Comparison of ENCODE assay signal across 8 cellular contexts in the genomic region with DNA sequence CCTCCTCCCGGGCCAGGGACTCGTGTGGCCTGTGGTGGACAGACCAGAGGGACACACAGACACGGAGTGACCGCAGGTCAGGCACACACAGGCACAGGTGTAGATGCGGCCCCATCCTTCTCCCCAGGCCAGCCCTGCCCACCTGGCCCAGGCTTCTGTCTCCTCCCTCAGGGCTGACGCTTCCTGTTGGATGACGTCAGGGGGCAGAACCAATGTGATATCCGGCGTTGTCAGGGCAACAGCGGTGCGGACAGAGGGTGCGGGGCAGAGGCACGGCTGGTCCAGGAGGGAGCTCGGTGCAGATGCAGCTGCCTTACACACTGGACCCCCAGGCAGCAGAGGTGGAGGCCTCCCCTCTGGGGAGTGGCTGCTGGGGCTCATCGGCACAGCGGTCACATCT. TPM values are rescaled to one million over a fixed set of nuclear protein-coding genes. Genes with fewer than 3 reads are reported as not detected.
DNase-seq lines count a peak whose midpoint lies in the region; ATAC-seq and TF ChIP-seq lines count a peak whose summit lies in the region.

No MANE protein-coding gene starts in this region.

- peak overlapping the region; percentile 62 for H3K27ac Mint-ChIP-seq in type B pancreatic cell

- peaks cover 18% of the 10 kb centered on the region for H3K36me3 ChIP-seq in effector memory CD4-positive, alpha-beta T cell (ENCODE audit: control insufficient read depth, insufficient read depth, low read length)

- H3K4me3 ChIP-seq in effector memory CD4-positive, alpha-beta T cell (ENCODE audit: insufficient read depth, low read depth, low read length, poor library complexity, severe bottlenecking), result no peak overlapping the region

- DNase-seq in AG08395 (ENCODE audit: low spot score), result peak; percentile 38
- peak; percentile 75 for DNase-seq in GM20000 (ENCODE audit: low spot score)
- peak; percentile 86 for DNase-seq in SK-N-DZ (ENCODE audit: low spot score)
- peak; percentile 49 to 73 (median 54) for DNase-seq in effector memory CD4-positive, alpha-beta T cell
- DNase-seq in type B pancreatic cell (ENCODE audit: extremely low spot score, unreplicated experiment), result no peak
- no peak for DNase-seq in middle frontal gyrus (ENCODE audit: extremely low spot score, low spot score)
- no peak for DNase-seq in GM19240 (ENCODE audit: insufficient read length, low spot score)

- H3K27me3 ChIP-seq in effector memory CD4-positive, alpha-beta T cell (replicated peaks; ENCODE audit: control insufficient read depth, insufficient read depth, low read length, poor library complexity, severe bottlenecking), result no peaks in the 10 kb centered on the region

- H3K4me1 Mint-ChIP-seq in type B pancreatic cell (ENCODE audit: unreplicated experiment), result peaks cover 4% of the 10 kb centered on the region

- ATAC-seq in GM21619 (IDR thresholded peaks at IDR 0.05; ENCODE audit: unreplicated experiment), result no peak

- no peaks in the 10 kb centered on the region for H3K27me3 Mint-ChIP-seq in type B pancreatic cell

- H3K36me3 Mint-ChIP-seq in type B pancreatic cell, result no peaks in the 10 kb centered on the region

- H3K9me3 ChIP-seq in effector memory CD4-positive, alpha-beta T cell (ENCODE audit: control insufficient read depth, low read length), result no peaks in the 10 kb centered on the region

- no peak for TF ChIP-seq CTCF in GM20000 (IDR thresholded peaks at IDR 0.05; ENCODE audit: extremely low read depth, missing control alignments)
- TF ChIP-seq CTCF in type B pancreatic cell (conservative IDR thresholded peaks at IDR 0.05), result no peak

- no peak overlapping the region for H3K27ac ChIP-seq in effector memory CD4-positive, alpha-beta T cell (ENCODE audit: insufficient read depth, low read length, poor library complexity, severe bottlenecking)

- H3K4me3 Mint-ChIP-seq in type B pancreatic cell, result peak overlapping the region; percentile 71

- H3K9me3 Mint-ChIP-seq in type B pancreatic cell, result no peaks in the 10 kb centered on the region

- peaks cover 53% of the 10 kb centered on the region for H3K4me1 ChIP-seq in effector memory CD4-positive, alpha-beta T cell (ENCODE audit: control insufficient read depth, insufficient read depth, low read length, poor library complexity, severe bottlenecking)

RNA-seq across cellular contexts. Expression of a gene that starts 2.9 kb away (rescaled TPM):
- polyA plus RNA-seq in SK-N-DZ (2014; cell fraction: cytosol; rRNA removed), result 21.2 and 23.3 TPM in 2 replicates
- polyA plus RNA-seq in SK-N-DZ (2014; cell fraction: nucleus; rRNA removed), result 225 and 301 TPM in 2 replicates
- 43.0 and 51.4 TPM in 2 replicates for total RNA-seq in type B pancreatic cell (ENCODE audit: low replicate concordance)

RNA-seq across cellular contexts. Expression of a gene that starts 3.3 kb away (rescaled TPM):
- polyA plus RNA-seq in SK-N-DZ (2014; cell fraction: cytosol; rRNA removed), result 14.2 and 18.3 TPM in 2 replicates
- 244 and 259 TPM in 2 replicates for polyA plus RNA-seq in SK-N-DZ (2014; cell fraction: nucleus; rRNA removed)
- total RNA-seq in type B pancreatic cell (ENCODE audit: low replicate concordance), result 29.5 and 37.1 TPM in 2 replicates

RNA-seq across cellular contexts. Expression of a gene that starts 13.7 kb away (rescaled TPM):
- 84.1 and 85.6 TPM in 2 replicates for polyA plus RNA-seq in SK-N-DZ (2014; cell fraction: cytosol; rRNA removed)
- 421 and 514 TPM in 2 replicates for polyA plus RNA-seq in SK-N-DZ (2014; cell fraction: nucleus; rRNA removed)
- total RNA-seq in type B pancreatic cell (ENCODE audit: low replicate concordance), result 11.4 and 31.3 TPM in 2 replicates

RNA-seq across cellular contexts. Expression of a gene that starts 22.4 kb away (rescaled TPM):
- polyA plus RNA-seq in SK-N-DZ (2014; cell fraction: cytosol; rRNA removed), result 12.7 and 14.7 TPM in 2 replicates
- 144 and 172 TPM in 2 replicates for polyA plus RNA-seq in SK-N-DZ (2014; cell fraction: nucleus; rRNA removed)
- total RNA-seq in type B pancreatic cell (ENCODE audit: low replicate concordance), result 4.0 and 7.4 TPM in 2 replicates

RNA-seq across cellular contexts. Expression of a gene that starts 46.9 kb away (rescaled TPM):
- polyA plus RNA-seq in SK-N-DZ (2014; cell fraction: cytosol; rRNA removed), result 32.9 and 34.5 TPM in 2 replicates
- 120 and 155 TPM in 2 replicates for polyA plus RNA-seq in SK-N-DZ (2014; cell fraction: nucleus; rRNA removed)
- 23.8 and 28.5 TPM in 2 replicates for total RNA-seq in type B pancreatic cell (ENCODE audit: low replicate concordance)

Comparison
In these comparisons a context has a peak if more than half of its experiments do, and no peak if none do; other contexts are left out.
1. DNase-seq: peak in AG08395 (single experiment), GM20000 (single experiment), SK-N-DZ (single experiment) and effector memory CD4-positive, alpha-beta T cell (3 of 3); none in type B pancreatic cell (single experiment), middle frontal gyrus (single experiment) and GM19240 (single experiment).